In the genomic region with DNA sequence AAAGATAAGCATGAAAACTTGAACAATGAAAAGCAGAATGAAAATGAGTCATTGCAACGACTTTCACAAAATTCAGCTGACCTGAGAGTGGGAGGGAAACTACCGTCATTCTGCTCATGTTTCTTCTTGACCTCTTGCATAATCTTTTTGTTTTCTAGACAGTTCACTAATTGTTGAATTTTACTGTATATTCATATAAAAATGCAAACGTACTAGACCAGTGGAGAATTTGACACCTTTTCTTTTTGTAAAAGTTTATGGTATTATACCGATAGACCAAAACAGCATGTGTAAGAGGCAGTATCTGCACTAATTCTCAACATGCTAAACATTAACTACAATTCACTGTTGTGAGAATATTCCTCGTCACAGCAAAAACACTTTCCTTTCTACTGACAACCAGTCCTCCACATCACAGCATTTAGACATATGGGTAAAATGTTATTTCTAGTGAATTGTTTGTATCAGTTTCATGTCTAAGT, we compare ENCODE assay signal across 11 cellular contexts.
DNase-seq lines count a peak whose midpoint lies in the region; ATAC-seq, FAIRE-seq and TF ChIP-seq lines count a peak whose summit lies in the region.
"Had no signal": no experiment of that assay in that cellular context is flagged by ENCODE, and none has a peak within 500 bp of the region (broad histone marks: within the 10 kb centered on the region; RNA-seq: fewer than 3 reads in every experiment).

No MANE protein-coding gene starts in this region.

- peaks cover 2% of the 10 kb centered on the region; the same call in 1 of the 2 replicates for H3K4me1 ChIP-seq in IMR-90 (ENCODE audit: control insufficient read depth, insufficient read depth, low read length)
- H3K4me1 ChIP-seq: uterus had no signal

- no peak overlapping the region for H3K27ac ChIP-seq in IMR-90 (ENCODE audit: insufficient read depth, low read length)
- H3K27ac ChIP-seq: uterus had no signal

- POLR2A ChIA-PET in IMR-90 (lab: Charles Lee; ENCODE audit: unreplicated experiment), result no interaction called here

- no peaks in the 10 kb centered on the region for H3K9me3 ChIP-seq in IMR-90 (ENCODE audit: control insufficient read depth, insufficient read depth, low read length)
- H3K9me3 ChIP-seq: uterus had no signal

- FAIRE-seq in frontal cortex (lab: Jason Lieb, UNC), result no peak

- BruUV-seq in IMR-90 (replicated peaks; lab: Mats Ljungman, UMichigan), result TSS peak; percentile 89

- no peak overlapping the region for H2BK120ac ChIP-seq in IMR-90 (ENCODE audit: low read depth, low read length)

- H3K4me2 ChIP-seq in IMR-90 (ENCODE audit: low read depth, low read length), result no peak overlapping the region

- H2BK20ac ChIP-seq in IMR-90 (ENCODE audit: low read depth, low read length), result no peak overlapping the region

- no peak overlapping the region for H3K9ac ChIP-seq in IMR-90 (ENCODE audit: low read depth, low read length)

- dilution Hi-C loops in IMR-90 (cut with HindIII; ENCODE audit: low sequenced_read_pairs, unreplicated experiment), result no loop called here

- H4K20me1 ChIP-seq in IMR-90 (ENCODE audit: insufficient read depth, low read length), result no peaks in the 10 kb centered on the region

- no peak overlapping the region for H2BK15ac ChIP-seq in IMR-90 (ENCODE audit: low read depth, low read length)

- no peak overlapping the region; a peak in 1 of 4 replicates for H4K8ac ChIP-seq in IMR-90 (ENCODE audit: low read depth in 2 of 2, low read length in 2 of 2)

- no peak overlapping the region for H3K4ac ChIP-seq in IMR-90 (ENCODE audit: low read depth, low read length)

- no peak overlapping the region for H2AFZ ChIP-seq in IMR-90 (replicated peaks; ENCODE audit: low read length, poor library complexity)

- H2AK9ac ChIP-seq in IMR-90 (replicated peaks; ENCODE audit: low read depth, low read length, poor library complexity), result no peak overlapping the region

- peaks cover 6% of the 10 kb centered on the region for H3K36me3 ChIP-seq in IMR-90 (ENCODE audit: control insufficient read depth, insufficient read depth, low read length)
- H3K36me3 ChIP-seq: uterus had no signal

- H3K14ac ChIP-seq in IMR-90 (replicated peaks; ENCODE audit: low read depth, low read length), result no peak overlapping the region

- no peak overlapping the region for H2AK5ac ChIP-seq in IMR-90 (ENCODE audit: low read depth, low read length)

- CTCF ChIA-PET in IMR-90 (lab: Yijun Ruan, JAX), result no interaction called here

- H3K4me3 ChIP-seq in IMR-90 (ENCODE audit: insufficient read depth, low read depth, low read length) (no peak overlapping the region), cardiac fibroblast (replicated peaks in 1 of 2; ENCODE audit: low read depth in 2 of 2, low read length in 2 of 2) (no peak overlapping the region), skeletal muscle cell (ENCODE audit: low read depth, low read length) (no peak overlapping the region)
- H3K4me3 ChIP-seq: uterus had no signal

- H3K79me1 ChIP-seq in IMR-90 (ENCODE audit: low read depth in 1 of 2, low read length in 2 of 2), result peaks cover 4 to 11% of the 10 kb centered on the region in 2 experiments; a peak in 3 of 4 replicates

- H3K23ac ChIP-seq in IMR-90 (ENCODE audit: low read depth, low read length), result no peak overlapping the region

- in situ Hi-C loops in IMR-90 (cut with MboI; ENCODE audit: low sequenced_read_pairs), result loop anchor here (25.0 kb wide), 1 partner anchor 213 kb away; no protein-coding TSS in a partner anchor

- H3K56ac ChIP-seq in IMR-90 (ENCODE audit: extremely low read depth, insufficient read depth, low read length), result no peak overlapping the region

- H3K27me3 ChIP-seq in IMR-90 (ENCODE audit: control insufficient read depth, insufficient read depth, low read length), result no peaks in the 10 kb centered on the region
- H3K27me3 ChIP-seq: uterus had no signal

- TF ChIP-seq CTCF in IMR-90 (conservative IDR thresholded peaks at IDR 0.05; ENCODE audit: low read depth, low read length) (no peak), cardiac fibroblast (IDR thresholded peaks at IDR 0.05; ENCODE audit: low read depth, low read length) (no peak)

- intact Hi-C loops in IMR-90 (cut with micrococcal nuclease), result no loop called here

- no peak overlapping the region for H4K91ac ChIP-seq in IMR-90 (ENCODE audit: insufficient read depth, low read depth, low read length)

- no CpG with 5 or more reads among the region's 5 CpGs for WGBS in IMR-90 (ENCODE audit: extremely low coverage in 2 of 2, insufficient read length in 1 of 2), 2 experiments

- DNase-seq in IMR-90 (peak; percentile 87), cardiac fibroblast (ENCODE audit: low read depth in 2 of 2) (peak; percentile 74 to 86), skeletal muscle cell (ENCODE audit: low read depth) (peak; percentile 56), NCI-H1417 treated with DMSO at 0.1 percent for 48 hours (lab: John Stamatoyannopoulos, UW) (no peak), inferior parietal cortex (ENCODE audit: extremely low spot score) (no peak), frontal cortex (ENCODE audit: low spot score in 2 of 2) (no peak)
- DNase-seq: effector CD8-positive, alpha-beta T cell; NCI-H1436 treated with DMSO at 0.1 percent for 48 hours; uterus had no signal

- peak overlapping the region; percentile 41; the same call in 1 of the 2 replicates for H3K18ac ChIP-seq in IMR-90 (ENCODE audit: low read depth, low read length)

- ATAC-seq in GM19025 (IDR thresholded peaks at IDR 0.05; ENCODE audit: low read depth, unreplicated experiment), result peak; percentile 53
- peak; percentile 42; the same call in 1 of the 2 replicates for ATAC-seq in IMR-90 (ENCODE audit: low read depth)
- no peak for ATAC-seq in HG02885 (IDR thresholded peaks at IDR 0.05; ENCODE audit: poor library complexity, unreplicated experiment)

- TF ChIP-seq RAD21 in IMR-90 (IDR thresholded peaks at IDR 0.05; ENCODE audit: low read length), result no peak

- peak overlapping the region; percentile 63; the same call in 1 of the 2 replicates for H4K5ac ChIP-seq in IMR-90 (ENCODE audit: low read depth, low read length)

- H2BK5ac ChIP-seq in IMR-90 (ENCODE audit: low read depth, low read length, poor library complexity, severe bottlenecking), result peak overlapping the region; percentile 66

- peaks cover 3% of the 10 kb centered on the region; the same call in 1 of the 2 replicates for H3K9me1 ChIP-seq in IMR-90 (ENCODE audit: insufficient read depth, low read length)

- TF ChIP-seq POLR2A in IMR-90 (IDR thresholded peaks at IDR 0.05; ENCODE audit: low read depth, low read length), result no peak

TF ChIP-seq in IMR-90, 13 proteins besides CTCF, POLR2A, EP300 and RAD21:
- TF ChIP-seq CEBPB (IDR thresholded peaks at IDR 0.05; ENCODE audit: low read depth, low read length) (peak; percentile 98), BHLHE40 (IDR thresholded peaks at IDR 0.05; ENCODE audit: low read depth, low read length) (0 out of 2 replicates have a peak, but pooled peaks have one; percentile 31), FOS (IDR thresholded peaks at IDR 0.05; ENCODE audit: low read depth, low read length) (peak; percentile 43; the same call in 1 of the 2 replicates), NFE2L2 (IDR thresholded peaks at IDR 0.05; ENCODE audit: low read depth, low read length) (no peak), MAFK (IDR thresholded peaks at IDR 0.05; ENCODE audit: low read depth, low read length) (peak; percentile 20; the same call in 1 of the 2 replicates)
TF ChIP-seq in IMR-90: peak in this region for 4.

Comparison
In these comparisons a context has a peak if more than half of its experiments do, and no peak if none do; other contexts are left out.
1. DNase-seq: peak in IMR-90 (single experiment), cardiac fibroblast (2 of 2) and skeletal muscle cell (single experiment); none in NCI-H1417 treated with DMSO at 0.1 percent for 48 hours (single experiment), inferior parietal cortex (single experiment) and frontal cortex (0 of 2).